In the genomic region with DNA sequence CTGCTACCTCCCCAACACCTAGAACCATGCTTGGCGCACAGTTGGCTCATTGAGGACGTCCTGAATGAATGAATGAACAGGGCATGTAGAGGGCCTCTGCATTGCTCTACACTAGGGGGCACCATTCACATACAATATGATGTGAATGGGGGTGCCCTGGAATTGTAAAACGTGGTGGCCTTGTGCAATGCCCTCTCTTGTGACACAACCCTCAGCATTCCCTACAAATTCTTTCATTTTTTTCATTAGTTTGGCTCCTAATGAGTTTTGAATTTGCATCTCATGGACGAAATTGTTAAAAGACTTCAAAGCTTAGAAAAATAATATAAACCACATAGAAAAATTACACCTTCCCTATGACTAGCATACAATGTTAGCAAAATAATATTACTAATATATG, we compare ENCODE assay signal across 9 cellular contexts. TPM values are rescaled to one million over a fixed set of nuclear protein-coding genes. Genes with fewer than 3 reads are reported as not detected.
DNase-seq lines count a peak whose midpoint lies in the region; ATAC-seq lines count a peak whose summit lies in the region.
"Had no signal": no experiment of that assay in that cellular context is flagged by ENCODE, and none has a peak within 500 bp of the region (broad histone marks: within the 10 kb centered on the region; RNA-seq: fewer than 3 reads in every experiment).

No MANE protein-coding gene starts in this region.

- DNase-seq in Caki2 (ENCODE audit: low read depth) (peak; percentile 6), HT1080 (ENCODE audit: low read depth) (peak; percentile 60), SW 1271 (lab: John Stamatoyannopoulos, UW) (peak; percentile 2 to 25), iPS DF 4.7 (ENCODE audit: extremely low read depth, low spot score) (peak; percentile 25), T1000 (lab: John Stamatoyannopoulos, UW) (no peak)
- DNase-seq in activated CD8-positive, alpha-beta memory T cell treated with anti-CD3 and anti-CD28 coated beads, Interleukin-2, amount 50 U/mL, for 48 hours = no peak
- no peak for DNase-seq in activated CD4-positive, alpha-beta memory T cell treated with anti-CD3 and anti-CD28 coated beads for 36 hours

- no peaks in the 10 kb centered on the region for H3K27me3 Mint-ChIP-seq in activated CD4-positive, alpha-beta memory T cell treated with anti-CD3 and anti-CD28 coated beads for 36 hours

- CTCF ChIA-PET in activated CD4-positive, alpha-beta memory T cell treated with anti-CD3 and anti-CD28 coated beads for 36 hours (lab: Charles Lee) = interaction anchor here (0.9 to 1.5 kb wide), 3 partner anchors 11 to 637 kb away, joined by 3 to 4 read pairs (median 4); no protein-coding TSS in a partner anchor

- peaks cover 3% of the 10 kb centered on the region for H3K9me3 Mint-ChIP-seq in activated CD4-positive, alpha-beta memory T cell treated with anti-CD3 and anti-CD28 coated beads for 36 hours
- H3K9me3 Mint-ChIP-seq: nephron had no signal

- no peak overlapping the region for H3K27ac Mint-ChIP-seq in activated CD4-positive, alpha-beta memory T cell treated with anti-CD3 and anti-CD28 coated beads for 36 hours
- H3K27ac Mint-ChIP-seq: nephron had no signal

- POLR2A ChIA-PET in activated CD4-positive, alpha-beta memory T cell treated with anti-CD3 and anti-CD28 coated beads for 36 hours (lab: Charles Lee) = no interaction called here

- H3K4me1 Mint-ChIP-seq in activated CD4-positive, alpha-beta memory T cell treated with anti-CD3 and anti-CD28 coated beads for 36 hours (ENCODE audit: low read depth) = no peaks in the 10 kb centered on the region

- peak; percentile 67 for ATAC-seq in GM19023 (IDR thresholded peaks at IDR 0.05; ENCODE audit: unreplicated experiment)

- H3K36me3 Mint-ChIP-seq in activated CD4-positive, alpha-beta memory T cell treated with anti-CD3 and anti-CD28 coated beads for 36 hours = no peaks in the 10 kb centered on the region

- in situ Hi-C loops in Caki2 (cut with HindIII; ENCODE audit: low pct_unique_long_range_greater_than_20kb, low sequenced_read_pairs) = no loop called here

- intact Hi-C loops in activated CD4-positive, alpha-beta memory T cell treated with anti-CD3 and anti-CD28 coated beads for 36 hours (cut with micrococcal nuclease) = loop anchor here (5.0 to 10.0 kb wide), 3 partner anchors 371 to 949 kb away; no protein-coding TSS in a partner anchor

- no peak overlapping the region for H3K4me3 Mint-ChIP-seq in activated CD4-positive, alpha-beta memory T cell treated with anti-CD3 and anti-CD28 coated beads for 36 hours
- H3K4me3 Mint-ChIP-seq: nephron had no signal

RNA-seq across cellular contexts. Expression of a gene that starts 2.3 kb away (rescaled TPM):
- not detected in 2 replicates for total RNA-seq in Caki2 (2014; rRNA removed; shearing (Covaris generic); ENCODE audit: low replicate concordance)
- 0.61 and 0.90 TPM in 2 replicates for total RNA-seq in HT1080 (2014; rRNA removed; shearing (Covaris generic))
- 0.17 and 0.53 TPM in 2 replicates for polyA plus RNA-seq in HT1080 (2015; cell fraction: cytosol; rRNA removed)
- polyA plus RNA-seq in HT1080 (2015; cell fraction: nucleus; rRNA removed) = 0.39 and 1.7 TPM in 2 replicates
- not detected for total RNA-seq in activated CD4-positive, alpha-beta memory T cell treated with anti-CD3 and anti-CD28 coated beads for 36 hours

Comparison
In these comparisons a context has a peak if more than half of its experiments do, and no peak if none do; other contexts are left out.
1. DNase-seq: peak in Caki2 (single experiment), HT1080 (single experiment), SW 1271 (2 of 2) and iPS DF 4.7 (single experiment); none in activated CD8-positive, alpha-beta memory T cell treated with anti-CD3 and anti-CD28 coated beads, Interleukin-2, amount 50 U/mL, for 48 hours (single experiment), activated CD4-positive, alpha-beta memory T cell treated with anti-CD3 and anti-CD28 coated beads for 36 hours (single experiment) and T1000 (single experiment).